1 cellular context compared by ENCODE assay signal in the genomic region with DNA sequence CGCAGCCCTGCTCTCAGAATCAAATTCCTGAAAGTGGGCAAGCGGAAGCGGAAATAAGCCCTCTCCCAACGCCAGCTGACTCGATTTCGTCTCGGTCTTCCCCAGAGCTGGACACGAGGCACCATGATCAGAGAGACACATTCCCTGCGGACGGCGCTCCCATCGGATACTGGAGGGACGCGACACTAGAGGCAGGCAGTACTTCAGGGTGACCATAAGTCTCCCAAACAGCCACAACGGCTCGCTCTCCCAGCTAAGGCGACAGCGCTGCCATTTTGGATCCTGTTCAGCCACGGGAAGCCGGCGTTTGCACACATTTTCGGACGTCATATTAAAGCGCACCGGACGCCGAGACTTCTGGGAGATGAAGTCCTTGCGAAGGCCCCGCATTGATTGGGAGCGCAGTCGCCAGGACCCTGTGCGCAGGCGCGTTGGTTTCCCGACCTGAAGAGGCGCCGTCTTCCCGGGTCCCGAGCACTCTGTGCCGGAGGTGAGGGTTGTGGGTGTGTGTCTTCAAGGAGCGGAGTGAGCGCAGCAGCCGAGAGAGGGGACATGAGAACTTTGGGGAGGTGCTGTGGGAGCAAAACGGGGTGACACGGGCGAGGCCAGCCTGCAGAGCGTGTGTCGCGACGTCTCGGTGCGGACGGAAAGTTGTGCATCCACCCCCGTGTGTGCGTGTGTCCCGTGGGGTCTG.
TF ChIP-seq lines count a peak whose summit lies in the region.

A gene (plus strand): TSS at position 439 of the 694 bp plus-strand sequence. CDS start 10,418 bp downstream, outside the sequence.

TF ChIP-seq in HepG2, 621 proteins besides CTCF, POLR2A, EP300 and RAD21 (continued from another document and continues in another):
- TF ChIP-seq, protein P1, sequence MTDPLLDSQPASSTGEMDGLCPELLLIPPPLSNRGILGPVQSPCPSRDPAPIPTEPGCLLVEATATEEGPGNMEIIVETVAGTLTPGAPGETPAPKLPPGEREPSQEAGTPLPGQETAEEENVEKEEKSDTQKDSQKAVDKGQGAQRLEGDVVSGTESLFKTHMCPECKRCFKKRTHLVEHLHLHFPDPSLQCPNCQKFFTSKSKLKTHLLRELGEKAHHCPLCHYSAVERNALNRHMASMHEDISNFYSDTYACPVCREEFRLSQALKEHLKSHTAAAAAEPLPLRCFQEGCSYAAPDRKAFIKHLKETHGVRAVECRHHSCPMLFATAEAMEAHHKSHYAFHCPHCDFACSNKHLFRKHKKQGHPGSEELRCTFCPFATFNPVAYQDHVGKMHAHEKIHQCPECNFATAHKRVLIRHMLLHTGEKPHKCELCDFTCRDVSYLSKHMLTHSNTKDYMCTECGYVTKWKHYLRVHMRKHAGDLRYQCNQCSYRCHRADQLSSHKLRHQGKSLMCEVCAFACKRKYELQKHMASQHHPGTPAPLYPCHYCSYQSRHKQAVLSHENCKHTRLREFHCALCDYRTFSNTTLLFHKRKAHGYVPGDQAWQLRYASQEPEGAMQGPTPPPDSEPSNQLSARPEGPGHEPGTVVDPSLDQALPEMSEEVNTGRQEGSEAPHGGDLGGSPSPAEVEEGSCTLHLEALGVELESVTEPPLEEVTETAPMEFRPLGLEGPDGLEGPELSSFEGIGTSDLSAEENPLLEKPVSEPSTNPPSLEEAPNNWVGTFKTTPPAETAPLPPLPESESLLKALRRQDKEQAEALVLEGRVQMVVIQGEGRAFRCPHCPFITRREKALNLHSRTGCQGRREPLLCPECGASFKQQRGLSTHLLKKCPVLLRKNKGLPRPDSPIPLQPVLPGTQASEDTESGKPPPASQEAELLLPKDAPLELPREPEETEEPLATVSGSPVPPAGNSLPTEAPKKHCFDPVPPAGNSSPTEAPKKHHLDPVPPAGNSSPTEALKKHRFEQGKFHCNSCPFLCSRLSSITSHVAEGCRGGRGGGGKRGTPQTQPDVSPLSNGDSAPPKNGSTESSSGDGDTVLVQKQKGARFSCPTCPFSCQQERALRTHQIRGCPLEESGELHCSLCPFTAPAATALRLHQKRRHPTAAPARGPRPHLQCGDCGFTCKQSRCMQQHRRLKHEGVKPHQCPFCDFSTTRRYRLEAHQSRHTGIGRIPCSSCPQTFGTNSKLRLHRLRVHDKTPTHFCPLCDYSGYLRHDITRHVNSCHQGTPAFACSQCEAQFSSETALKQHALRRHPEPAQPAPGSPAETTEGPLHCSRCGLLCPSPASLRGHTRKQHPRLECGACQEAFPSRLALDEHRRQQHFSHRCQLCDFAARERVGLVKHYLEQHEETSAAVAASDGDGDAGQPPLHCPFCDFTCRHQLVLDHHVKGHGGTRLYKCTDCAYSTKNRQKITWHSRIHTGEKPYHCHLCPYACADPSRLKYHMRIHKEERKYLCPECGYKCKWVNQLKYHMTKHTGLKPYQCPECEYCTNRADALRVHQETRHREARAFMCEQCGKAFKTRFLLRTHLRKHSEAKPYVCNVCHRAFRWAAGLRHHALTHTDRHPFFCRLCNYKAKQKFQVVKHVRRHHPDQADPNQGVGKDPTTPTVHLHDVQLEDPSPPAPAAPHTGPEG (CRISPR knock-in tag; IDR thresholded peaks at IDR 0.05): no peak
- TF ChIP-seq MTA3 (CRISPR knock-in tag; IDR thresholded peaks at IDR 0.05) (peak; percentile 79; the same call in 1 of the 2 replicates), ZNF644 (CRISPR knock-in tag; IDR thresholded peaks at IDR 0.05; ENCODE audit: low read depth) (peak; percentile 78), TBX2 (CRISPR knock-in tag; IDR thresholded peaks at IDR 0.05; ENCODE audit: borderline replicate concordance) (peak; percentile 84; the same call in 1 of the 2 replicates), RARG (CRISPR knock-in tag; IDR thresholded peaks at IDR 0.05; ENCODE audit: low read depth) (peak; percentile 23; the same call in 1 of the 2 replicates), RFX1 (IDR thresholded peaks at IDR 0.05) (no peak), ZNF605 (CRISPR knock-in tag; IDR thresholded peaks at IDR 0.05) (peak; percentile 90), NBN (conservative IDR thresholded peaks at IDR 0.05) (no peak), RFX5 (IDR thresholded peaks at IDR 0.05; ENCODE audit: low read depth, low read length) (no peak), ZKSCAN1 (IDR thresholded peaks at IDR 0.05; ENCODE audit: low read length) (peak; percentile 37; the same call in 1 of the 2 replicates), ZNF232 (CRISPR knock-in tag; IDR thresholded peaks at IDR 0.05; ENCODE audit: borderline replicate concordance) (peak; percentile 13; the same call in 1 of the 2 replicates), CC2D1A (CRISPR knock-in tag; IDR thresholded peaks at IDR 0.05) (no peak), ZFP36L2 (CRISPR knock-in tag; IDR thresholded peaks at IDR 0.05) (peak; percentile 90; the same call in 1 of the 2 replicates), TEAD2 (CRISPR knock-in tag; IDR thresholded peaks at IDR 0.05) (0 out of 2 replicates have a peak, but pooled peaks have one; percentile 42), BRCA1 (CRISPR knock-in tag; IDR thresholded peaks at IDR 0.05) (peak; percentile 48; the same call in 1 of the 2 replicates), SMARCE1 (IDR thresholded peaks at IDR 0.05; ENCODE audit: borderline replicate concordance) (no peak), ATF7 (IDR thresholded peaks at IDR 0.05) (no peak), ATF7 (CRISPR knock-in tag; IDR thresholded peaks at IDR 0.05) (peak; percentile 46; the same call in 1 of the 2 replicates), ZFAT (CRISPR knock-in tag; conservative IDR thresholded peaks at IDR 0.05) (no peak), ZNF563 (CRISPR knock-in tag; IDR thresholded peaks at IDR 0.05) (peak; percentile 90), ZNF746 (CRISPR knock-in tag; IDR thresholded peaks at IDR 0.05) (peak; percentile 33; the same call in 1 of the 2 replicates), HNRNPH1 (optimal IDR thresholded peaks at IDR 0.05; ENCODE audit: low read depth, low read length) (no peak), SMAD1 (CRISPR knock-in tag; IDR thresholded peaks at IDR 0.05; ENCODE audit: borderline replicate concordance, low read depth) (peak; percentile 96; the same call in 1 of the 2 replicates), ZNF614 (CRISPR knock-in tag; IDR thresholded peaks at IDR 0.05; ENCODE audit: borderline replicate concordance) (peak; percentile 82), GFI1 (CRISPR knock-in tag; IDR thresholded peaks at IDR 0.05; ENCODE audit: borderline replicate concordance) (peak; percentile 21; the same call in 1 of the 2 replicates), SPEN (CRISPR knock-in tag; IDR thresholded peaks at IDR 0.05; ENCODE audit: low read depth) (peak; percentile 90), TBL1XR1 (IDR thresholded peaks at IDR 0.05; ENCODE audit: borderline replicate concordance, low read length, partially characterized antibody) (peak; percentile 73), ZC3H13 (CRISPR knock-in tag; IDR thresholded peaks at IDR 0.05) (peak; percentile 66), ZNF569 (CRISPR knock-in tag; IDR thresholded peaks at IDR 0.05; ENCODE audit: borderline replicate concordance) (no peak), ZNF20 (CRISPR knock-in tag; IDR thresholded peaks at IDR 0.05) (no peak), TSC22D2 (CRISPR knock-in tag; IDR thresholded peaks at IDR 0.05; ENCODE audit: borderline replicate concordance) (peak; percentile 89), ARNT2 (CRISPR knock-in tag; IDR thresholded peaks at IDR 0.05; ENCODE audit: low read depth) (peak; percentile 80)
- TF ChIP-seq, protein P2, sequence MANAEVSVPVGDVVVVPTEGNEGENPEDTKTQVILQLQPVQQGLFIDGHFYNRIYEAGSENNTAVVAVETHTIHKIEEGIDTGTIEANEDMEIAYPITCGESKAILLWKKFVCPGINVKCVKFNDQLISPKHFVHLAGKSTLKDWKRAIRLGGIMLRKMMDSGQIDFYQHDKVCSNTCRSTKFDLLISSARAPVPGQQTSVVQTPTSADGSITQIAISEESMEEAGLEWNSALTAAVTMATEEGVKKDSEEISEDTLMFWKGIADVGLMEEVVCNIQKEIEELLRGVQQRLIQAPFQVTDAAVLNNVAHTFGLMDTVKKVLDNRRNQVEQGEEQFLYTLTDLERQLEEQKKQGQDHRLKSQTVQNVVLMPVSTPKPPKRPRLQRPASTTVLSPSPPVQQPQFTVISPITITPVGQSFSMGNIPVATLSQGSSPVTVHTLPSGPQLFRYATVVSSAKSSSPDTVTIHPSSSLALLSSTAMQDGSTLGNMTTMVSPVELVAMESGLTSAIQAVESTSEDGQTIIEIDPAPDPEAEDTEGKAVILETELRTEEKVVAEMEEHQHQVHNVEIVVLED (CRISPR knock-in tag; IDR thresholded peaks at IDR 0.05; ENCODE audit: borderline replicate concordance): peak; percentile 92
- TF ChIP-seq, protein P3, sequence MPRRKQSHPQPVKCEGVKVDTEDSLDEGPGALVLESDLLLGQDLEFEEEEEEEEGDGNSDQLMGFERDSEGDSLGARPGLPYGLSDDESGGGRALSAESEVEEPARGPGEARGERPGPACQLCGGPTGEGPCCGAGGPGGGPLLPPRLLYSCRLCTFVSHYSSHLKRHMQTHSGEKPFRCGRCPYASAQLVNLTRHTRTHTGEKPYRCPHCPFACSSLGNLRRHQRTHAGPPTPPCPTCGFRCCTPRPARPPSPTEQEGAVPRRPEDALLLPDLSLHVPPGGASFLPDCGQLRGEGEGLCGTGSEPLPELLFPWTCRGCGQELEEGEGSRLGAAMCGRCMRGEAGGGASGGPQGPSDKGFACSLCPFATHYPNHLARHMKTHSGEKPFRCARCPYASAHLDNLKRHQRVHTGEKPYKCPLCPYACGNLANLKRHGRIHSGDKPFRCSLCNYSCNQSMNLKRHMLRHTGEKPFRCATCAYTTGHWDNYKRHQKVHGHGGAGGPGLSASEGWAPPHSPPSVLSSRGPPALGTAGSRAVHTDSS (CRISPR knock-in tag; conservative IDR thresholded peaks at IDR 0.05): no peak; the same call in 1 of the 2 replicates
- TF ChIP-seq, protein P4, sequence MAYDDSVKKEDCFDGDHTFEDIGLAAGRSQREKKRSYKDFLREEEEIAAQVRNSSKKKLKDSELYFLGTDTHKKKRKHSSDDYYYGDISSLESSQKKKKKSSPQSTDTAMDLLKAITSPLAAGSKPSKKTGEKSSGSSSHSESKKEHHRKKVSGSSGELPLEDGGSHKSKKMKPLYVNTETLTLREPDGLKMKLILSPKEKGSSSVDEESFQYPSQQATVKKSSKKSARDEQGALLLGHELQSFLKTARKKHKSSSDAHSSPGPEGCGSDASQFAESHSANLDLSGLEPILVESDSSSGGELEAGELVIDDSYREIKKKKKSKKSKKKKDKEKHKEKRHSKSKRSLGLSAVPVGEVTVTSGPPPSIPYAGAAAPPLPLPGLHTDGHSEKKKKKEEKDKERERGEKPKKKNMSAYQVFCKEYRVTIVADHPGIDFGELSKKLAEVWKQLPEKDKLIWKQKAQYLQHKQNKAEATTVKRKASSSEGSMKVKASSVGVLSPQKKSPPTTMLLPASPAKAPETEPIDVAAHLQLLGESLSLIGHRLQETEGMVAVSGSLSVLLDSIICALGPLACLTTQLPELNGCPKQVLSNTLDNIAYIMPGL (CRISPR knock-in tag; IDR thresholded peaks at IDR 0.05; ENCODE audit: borderline replicate concordance in 1 of 2, low read depth in 1 of 2): peak; percentile 73 to 95
- TF ChIP-seq, protein P5, sequence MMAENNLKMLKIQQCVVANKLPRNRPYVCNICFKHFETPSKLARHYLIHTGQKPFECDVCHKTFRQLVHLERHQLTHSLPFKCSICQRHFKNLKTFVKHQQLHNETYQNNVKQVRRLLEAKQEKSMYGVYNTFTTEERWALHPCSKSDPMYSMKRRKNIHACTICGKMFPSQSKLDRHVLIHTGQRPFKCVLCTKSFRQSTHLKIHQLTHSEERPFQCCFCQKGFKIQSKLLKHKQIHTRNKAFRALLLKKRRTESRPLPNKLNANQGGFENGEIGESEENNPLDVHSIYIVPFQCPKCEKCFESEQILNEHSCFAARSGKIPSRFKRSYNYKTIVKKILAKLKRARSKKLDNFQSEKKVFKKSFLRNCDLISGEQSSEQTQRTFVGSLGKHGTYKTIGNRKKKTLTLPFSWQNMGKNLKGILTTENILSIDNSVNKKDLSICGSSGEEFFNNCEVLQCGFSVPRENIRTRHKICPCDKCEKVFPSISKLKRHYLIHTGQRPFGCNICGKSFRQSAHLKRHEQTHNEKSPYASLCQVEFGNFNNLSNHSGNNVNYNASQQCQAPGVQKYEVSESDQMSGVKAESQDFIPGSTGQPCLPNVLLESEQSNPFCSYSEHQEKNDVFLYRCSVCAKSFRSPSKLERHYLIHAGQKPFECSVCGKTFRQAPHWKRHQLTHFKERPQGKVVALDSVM (CRISPR knock-in tag; IDR thresholded peaks at IDR 0.05): no peak
- TF ChIP-seq, protein P6, sequence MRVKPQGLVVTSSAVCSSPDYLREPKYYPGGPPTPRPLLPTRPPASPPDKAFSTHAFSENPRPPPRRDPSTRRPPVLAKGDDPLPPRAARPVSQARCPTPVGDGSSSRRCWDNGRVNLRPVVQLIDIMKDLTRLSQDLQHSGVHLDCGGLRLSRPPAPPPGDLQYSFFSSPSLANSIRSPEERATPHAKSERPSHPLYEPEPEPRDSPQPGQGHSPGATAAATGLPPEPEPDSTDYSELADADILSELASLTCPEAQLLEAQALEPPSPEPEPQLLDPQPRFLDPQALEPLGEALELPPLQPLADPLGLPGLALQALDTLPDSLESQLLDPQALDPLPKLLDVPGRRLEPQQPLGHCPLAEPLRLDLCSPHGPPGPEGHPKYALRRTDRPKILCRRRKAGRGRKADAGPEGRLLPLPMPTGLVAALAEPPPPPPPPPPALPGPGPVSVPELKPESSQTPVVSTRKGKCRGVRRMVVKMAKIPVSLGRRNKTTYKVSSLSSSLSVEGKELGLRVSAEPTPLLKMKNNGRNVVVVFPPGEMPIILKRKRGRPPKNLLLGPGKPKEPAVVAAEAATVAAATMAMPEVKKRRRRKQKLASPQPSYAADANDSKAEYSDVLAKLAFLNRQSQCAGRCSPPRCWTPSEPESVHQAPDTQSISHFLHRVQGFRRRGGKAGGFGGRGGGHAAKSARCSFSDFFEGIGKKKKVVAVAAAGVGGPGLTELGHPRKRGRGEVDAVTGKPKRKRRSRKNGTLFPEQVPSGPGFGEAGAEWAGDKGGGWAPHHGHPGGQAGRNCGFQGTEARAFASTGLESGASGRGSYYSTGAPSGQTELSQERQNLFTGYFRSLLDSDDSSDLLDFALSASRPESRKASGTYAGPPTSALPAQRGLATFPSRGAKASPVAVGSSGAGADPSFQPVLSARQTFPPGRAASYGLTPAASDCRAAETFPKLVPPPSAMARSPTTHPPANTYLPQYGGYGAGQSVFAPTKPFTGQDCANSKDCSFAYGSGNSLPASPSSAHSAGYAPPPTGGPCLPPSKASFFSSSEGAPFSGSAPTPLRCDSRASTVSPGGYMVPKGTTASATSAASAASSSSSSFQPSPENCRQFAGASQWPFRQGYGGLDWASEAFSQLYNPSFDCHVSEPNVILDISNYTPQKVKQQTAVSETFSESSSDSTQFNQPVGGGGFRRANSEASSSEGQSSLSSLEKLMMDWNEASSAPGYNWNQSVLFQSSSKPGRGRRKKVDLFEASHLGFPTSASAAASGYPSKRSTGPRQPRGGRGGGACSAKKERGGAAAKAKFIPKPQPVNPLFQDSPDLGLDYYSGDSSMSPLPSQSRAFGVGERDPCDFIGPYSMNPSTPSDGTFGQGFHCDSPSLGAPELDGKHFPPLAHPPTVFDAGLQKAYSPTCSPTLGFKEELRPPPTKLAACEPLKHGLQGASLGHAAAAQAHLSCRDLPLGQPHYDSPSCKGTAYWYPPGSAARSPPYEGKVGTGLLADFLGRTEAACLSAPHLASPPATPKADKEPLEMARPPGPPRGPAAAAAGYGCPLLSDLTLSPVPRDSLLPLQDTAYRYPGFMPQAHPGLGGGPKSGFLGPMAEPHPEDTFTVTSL (CRISPR knock-in tag; IDR thresholded peaks at IDR 0.05; ENCODE audit: borderline replicate concordance): no peak
